Comparison of ENCODE assay signal across 15 cellular contexts in genomic region chr6:169977434-169978265, GRCh38.
"Had no signal": no experiment of that assay in that cellular context is flagged by ENCODE, and none has a peak within 500 bp of the region (broad histone marks: within the 10 kb centered on the region; RNA-seq: fewer than 3 reads in every experiment).

No MANE protein-coding gene starts in this region.

- DNase-seq: brain microvascular endothelial cell; central memory CD4-positive, alpha-beta T cell; effector CD8-positive, alpha-beta T cell; immature natural killer cell; naive B cell; occipital lobe; stimulated activated CD4-positive, alpha-beta T cell treated with anti-CD3 and anti-CD28 coated beads, Interleukin-12 subunit alpha, Interleukin-12 subunit beta, amount 100 ng/mL, for 4 hours; stimulated activated CD4-positive, alpha-beta T cell treated with anti-CD3 and anti-CD28 coated beads, Interleukin-4, amount 100 ng/mL, for 4 hours had no signal

- H3K27ac ChIP-seq: ascending aorta, brain microvascular endothelial cell, hepatocyte, vagina had no signal

- H3K9me3 ChIP-seq: ascending aorta, vagina had no signal

- H3K27me3 ChIP-seq: ascending aorta, brain microvascular endothelial cell, foreskin keratinocyte, hepatocyte, vagina had no signal

- H2AFZ ChIP-seq: hepatocyte had no signal

- ATAC-seq: activated T-helper 17 cell treated with anti-CD3 and anti-CD28 coated beads, Interleukin-2, amount 50 U/mL, for 72 hours; T-cell; WTC11 had no signal

- H3K4me3 ChIP-seq: ascending aorta, hepatocyte, vagina had no signal

- H3K4me1 ChIP-seq: ascending aorta had no signal

- H3K4me2 ChIP-seq: hepatocyte had no signal

- H3K36me3 ChIP-seq: ascending aorta, brain microvascular endothelial cell, vagina had no signal
